ENCODE assay signal across 16 cellular contexts in the genomic region with DNA sequence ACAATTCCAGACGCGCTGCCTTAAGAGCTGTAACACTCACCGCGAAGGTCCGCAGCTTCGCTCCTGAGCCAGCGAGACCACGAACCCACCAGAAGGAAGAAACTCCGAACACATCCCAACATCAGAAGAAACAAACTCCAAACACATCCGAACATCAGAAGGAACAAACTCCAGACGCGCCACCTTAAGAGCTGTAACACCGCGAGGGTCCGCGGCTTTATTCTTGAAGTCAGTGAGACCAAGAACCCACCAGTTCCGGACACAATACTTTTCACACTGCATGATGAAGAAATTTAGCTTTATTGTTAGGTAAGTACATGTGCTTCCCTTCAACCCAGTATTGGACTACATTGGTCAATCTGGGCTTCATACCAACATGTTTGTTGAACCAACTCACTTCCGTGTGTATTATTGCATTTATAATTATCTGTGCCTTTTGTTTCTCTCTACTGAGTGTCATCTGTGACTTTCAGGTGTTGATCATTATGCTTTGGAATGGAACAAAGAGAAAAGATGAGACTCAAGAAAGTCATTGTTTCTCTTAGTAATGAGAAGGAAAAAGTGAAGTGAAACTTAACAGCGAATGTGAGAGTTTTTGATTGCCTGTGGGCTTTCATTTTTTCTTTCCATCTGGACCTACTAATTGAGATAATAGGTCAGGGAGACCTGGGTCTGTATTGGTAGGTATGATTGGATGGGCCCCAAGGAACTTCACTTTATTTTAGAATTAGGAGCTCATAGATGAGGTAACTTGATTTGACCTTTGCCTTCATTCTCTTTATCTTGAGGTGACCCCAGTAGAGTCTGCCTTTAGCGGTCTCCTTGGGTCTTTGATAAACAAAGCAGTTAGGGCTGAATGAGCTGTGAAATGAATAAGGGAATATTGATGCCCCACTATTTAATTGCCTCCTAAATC.
DNase-seq lines count a peak whose midpoint lies in the region; ATAC-seq and TF ChIP-seq lines count a peak whose summit lies in the region.
"Had no signal": no experiment of that assay in that cellular context is flagged by ENCODE, and none has a peak within 500 bp of the region (broad histone marks: within the 10 kb centered on the region; RNA-seq: fewer than 3 reads in every experiment).

No MANE protein-coding gene starts in this region.

- H3K36me3 Mint-ChIP-seq in activated T-cell treated with anti-CD3 and anti-CD28 coated beads, Interleukin-2, amount 50 U/mL, for 72 hours (ENCODE audit: insufficient read depth in 2 of 2): no peaks in the 10 kb centered on the region

- H3K27ac ChIP-seq in MM.1S (ENCODE audit: low read length): no peak overlapping the region
- H3K27ac ChIP-seq: BLaER1 treated with 17β-estradiol and CSF1 and Interleukin-3, amounts not matched to agents 10 nM and 100 nM; suprapubic skin had no signal

- peaks cover 0 to 1% of the 10 kb centered on the region in 2 donors for H3K9me3 Mint-ChIP-seq in activated T-cell treated with anti-CD3 and anti-CD28 coated beads, Interleukin-2, amount 50 U/mL, for 72 hours

- DNase-seq in MM.1S (peak; percentile 26), glomerular visceral epithelial cell (ENCODE audit: extremely low spot score) (no peak), COLO668 (lab: John Stamatoyannopoulos, UW; ENCODE audit: unreplicated experiment) (no peak)
- no peak for DNase-seq in effector CD4-positive, alpha-beta T cell
- no peak for DNase-seq in activated T-cell treated with anti-CD3 and anti-CD28 coated beads, Interleukin-2, amount 50 U/mL, for 72 hours
- DNase-seq: activated gamma-delta T cell treated with Interleukin-2 at 50 U/mL for 16 hours; left colon; NCI-H1930; occipital lobe; stimulated activated CD4-positive, alpha-beta T cell treated with anti-CD3 and anti-CD28 coated beads, Interleukin-4, amount 100 ng/mL, for 24 hours had no signal

- H3F3A ChIP-seq in MM.1S (ENCODE audit: insufficient read depth, low read length): no peaks in the 10 kb centered on the region

- ATAC-seq in GM18517 (IDR thresholded peaks at IDR 0.05; ENCODE audit: unreplicated experiment): peak; percentile 99
- peak; percentile 98 for ATAC-seq in GM21367 (IDR thresholded peaks at IDR 0.05; ENCODE audit: unreplicated experiment)
- ATAC-seq in HG02970 (IDR thresholded peaks at IDR 0.05; ENCODE audit: low FRiP score, unreplicated experiment): peak; percentile 95
- no peak for ATAC-seq in activated T-cell treated with anti-CD3 and anti-CD28 coated beads, Interleukin-2, amount 50 U/mL, for 72 hours (replicated peaks in 1 of 2)
- ATAC-seq: left colon, WTC11 had no signal

- no peak overlapping the region for H3K4me2 ChIP-seq in MM.1S (ENCODE audit: low read depth, low read length)
- H3K4me2 ChIP-seq: BLaER1 treated with 17β-estradiol and CSF1 and Interleukin-3, amounts not matched to agents 10 nM and 100 nM had no signal

- H3K27me3 ChIP-seq in MM.1S (replicated peaks; ENCODE audit: insufficient read depth, low read length): no peaks in the 10 kb centered on the region
- H3K27me3 ChIP-seq: BLaER1 treated with 17β-estradiol and CSF1 and Interleukin-3, amounts not matched to agents 10 nM and 100 nM; suprapubic skin had no signal

- H4K20me1 ChIP-seq in MM.1S (ENCODE audit: insufficient read depth, low read length): no peaks in the 10 kb centered on the region
- H4K20me1 ChIP-seq: BLaER1 treated with 17β-estradiol and CSF1 and Interleukin-3, amounts not matched to agents 10 nM and 100 nM had no signal

- H3K4me3 ChIP-seq in MM.1S (ENCODE audit: low read length): no peak overlapping the region
- H3K4me3 ChIP-seq: BLaER1 treated with 17β-estradiol and CSF1 and Interleukin-3, amounts not matched to agents 10 nM and 100 nM; suprapubic skin had no signal

- no peak overlapping the region for H2AFZ ChIP-seq in MM.1S (ENCODE audit: low read length)

- H3K4me3 Mint-ChIP-seq in activated T-cell treated with anti-CD3 and anti-CD28 coated beads, Interleukin-2, amount 50 U/mL, for 72 hours: no peak overlapping the region
- H3K4me3 Mint-ChIP-seq: WTC11 had no signal

- peaks cover 15% of the 10 kb centered on the region for H3K27me3 Mint-ChIP-seq in activated T-cell treated with anti-CD3 and anti-CD28 coated beads, Interleukin-2, amount 50 U/mL, for 72 hours (ENCODE audit: low read depth)

- H3K9ac ChIP-seq in MM.1S (ENCODE audit: low read length): no peak overlapping the region
- H3K9ac ChIP-seq: BLaER1 treated with 17β-estradiol and CSF1 and Interleukin-3, amounts not matched to agents 10 nM and 100 nM had no signal

- TF ChIP-seq CTCF in MM.1S (IDR thresholded peaks at IDR 0.05; ENCODE audit: low read length): no peak

- no peak overlapping the region for H3K27ac Mint-ChIP-seq in activated T-cell treated with anti-CD3 and anti-CD28 coated beads, Interleukin-2, amount 50 U/mL, for 72 hours
- H3K27ac Mint-ChIP-seq: WTC11 had no signal

- H3K79me2 ChIP-seq in MM.1S (ENCODE audit: low read length): no peaks in the 10 kb centered on the region

- H3K4me1 ChIP-seq in MM.1S (ENCODE audit: low read length): no peaks in the 10 kb centered on the region
- H3K4me1 ChIP-seq: BLaER1 treated with 17β-estradiol and CSF1 and Interleukin-3, amounts not matched to agents 10 nM and 100 nM had no signal

- no peaks in the 10 kb centered on the region for H3K36me3 ChIP-seq in MM.1S (replicated peaks; ENCODE audit: insufficient read depth, low read length)
- H3K36me3 ChIP-seq: BLaER1 treated with 17β-estradiol and CSF1 and Interleukin-3, amounts not matched to agents 10 nM and 100 nM; suprapubic skin had no signal

- H3K9me3 ChIP-seq in MM.1S (replicated peaks; ENCODE audit: insufficient read depth, low read length): no peaks in the 10 kb centered on the region
- H3K9me3 ChIP-seq: suprapubic skin had no signal

- H3K9me2 ChIP-seq in MM.1S (replicated peaks; ENCODE audit: insufficient read depth, low read length): no peaks in the 10 kb centered on the region

- H3K4me1 Mint-ChIP-seq in activated T-cell treated with anti-CD3 and anti-CD28 coated beads, Interleukin-2, amount 50 U/mL, for 72 hours (ENCODE audit: low read depth): no peaks in the 10 kb centered on the region

Comparison
In these comparisons a context has a peak if more than half of its experiments do, and no peak if none do; other contexts are left out.
1. ATAC-seq: peak in GM18517 (single experiment), GM21367 (single experiment) and HG02970 (single experiment); none in activated T-cell treated with anti-CD3 and anti-CD28 coated beads, Interleukin-2, amount 50 U/mL, for 72 hours (0 of 2).